1 cellular context compared by ENCODE assay signal in genomic region chr6:129672345-129672691, GRCh38.
A peak's percentile ranks its signal among the peaks of the same experiment; 100 is the strongest.
TF ChIP-seq lines count a peak whose summit lies in the region.

No MANE protein-coding gene starts in this region.

TF ChIP-seq in K562, 482 proteins besides CTCF, POLR2A, EP300 and RAD21 (continued from another document):
- no peak for TF ChIP-seq CBX1 (IDR thresholded peaks at IDR 0.05; ENCODE audit: low read depth)
- TF ChIP-seq BACH1 (tag; IDR thresholded peaks at IDR 0.05): peak; percentile 14; the same call in 1 of the 2 replicates
- 0 out of 2 replicates have a peak, but pooled peaks have one; percentile 5 for TF ChIP-seq CREB3 (tag; conservative IDR thresholded peaks at IDR 0.05; ENCODE audit: low read depth)
- TF ChIP-seq ZNF79 (CRISPR knock-in tag; IDR thresholded peaks at IDR 0.05; ENCODE audit: low read depth): no peak
- TF ChIP-seq VEZF1 (CRISPR knock-in tag; IDR thresholded peaks at IDR 0.05): 0 out of 2 replicates have a peak, but pooled peaks have one; percentile 18
- TF ChIP-seq SRSF1 (IDR thresholded peaks at IDR 0.05; ENCODE audit: low read depth, low read length): no peak
- TF ChIP-seq ILK (tag; IDR thresholded peaks at IDR 0.05; ENCODE audit: borderline replicate concordance, low read depth): no peak
- no peak for TF ChIP-seq CBX8 (IDR thresholded peaks at IDR 0.05; ENCODE audit: borderline replicate concordance, extremely low read depth, low read depth, low read length, poor library complexity, severe bottlenecking)
